Comparison of ENCODE assay signal across 1 cellular context in the genomic region with DNA sequence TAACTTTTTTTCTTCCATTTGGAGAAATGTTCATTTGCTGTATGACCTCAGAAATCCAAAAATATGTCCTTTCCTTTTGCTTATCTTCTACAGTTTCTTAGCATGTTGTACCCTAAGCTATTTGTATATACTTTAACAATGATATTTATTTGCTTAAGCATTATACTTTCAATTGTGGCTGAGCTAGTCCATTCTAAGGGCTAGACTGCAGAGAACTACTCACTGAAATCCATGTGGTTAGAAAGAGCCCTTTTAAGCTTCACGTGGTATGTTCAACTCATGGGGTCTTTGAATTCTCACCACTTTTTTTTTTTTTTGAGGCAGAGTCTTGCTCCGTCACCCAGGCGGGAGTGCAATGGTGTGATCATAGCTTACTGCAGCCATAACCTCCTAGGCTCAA.
TF ChIP-seq lines count a peak whose summit lies in the region.

No MANE protein-coding gene starts in this region.

TF ChIP-seq in IMR-90, 13 proteins besides CTCF, POLR2A, EP300 and RAD21:
- TF ChIP-seq USF2 (IDR thresholded peaks at IDR 0.05; ENCODE audit: low read depth, low read length), result peak; percentile 66
- TF ChIP-seq RCOR1 (IDR thresholded peaks at IDR 0.05; ENCODE audit: insufficient replicate concordance, low read length), result no peak
